In the genomic region with DNA sequence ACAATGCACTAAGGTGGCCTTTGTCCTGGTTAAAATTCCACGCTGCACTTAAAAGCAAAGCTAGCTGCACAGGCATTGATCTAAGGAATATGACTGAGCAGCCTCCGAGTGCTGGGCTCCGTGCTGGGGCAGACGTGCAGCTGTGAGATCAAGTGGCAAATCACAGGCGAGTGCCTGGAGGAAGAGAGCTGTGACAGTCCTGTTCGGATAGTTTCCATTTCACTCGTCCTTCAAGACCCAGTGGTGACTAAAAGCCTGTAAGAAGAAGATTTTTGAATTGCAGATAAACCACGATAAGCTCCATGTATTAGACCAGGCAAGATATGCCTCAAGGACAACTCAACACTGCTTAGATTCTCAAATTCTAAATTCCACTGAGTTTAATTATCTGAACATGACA, we compare ENCODE assay signal across 1 cellular context.
TF ChIP-seq lines count a peak whose summit lies in the region.

No MANE protein-coding gene starts in this region.

TF ChIP-seq in GM23338, 12 proteins besides CTCF, POLR2A, EP300 and RAD21 (continued from another document):
- no peak for TF ChIP-seq REST (IDR thresholded peaks at IDR 0.05; ENCODE audit: unreplicated experiment)
- no peak for TF ChIP-seq NANOG (IDR thresholded peaks at IDR 0.05; ENCODE audit: borderline replicate concordance)
- no peak for TF ChIP-seq JUNB (IDR thresholded peaks at IDR 0.05; ENCODE audit: unreplicated experiment)
- no peak for TF ChIP-seq EZH2 (IDR thresholded peaks at IDR 0.05; ENCODE audit: low read depth, unreplicated experiment)
- no peak for TF ChIP-seq CREB1 (CRISPR knock-in tag; IDR thresholded peaks at IDR 0.05; ENCODE audit: low read depth)
- no peak for TF ChIP-seq POLR2AphosphoS5 (IDR thresholded peaks at IDR 0.05; ENCODE audit: low read depth)
- no peak for TF ChIP-seq STAT1 (IDR thresholded peaks at IDR 0.05; ENCODE audit: unreplicated experiment)
- TF ChIP-seq ZNF331 (CRISPR knock-in tag; IDR thresholded peaks at IDR 0.05; ENCODE audit: low read depth) = no peak
- TF ChIP-seq ZNF114 (CRISPR knock-in tag; IDR thresholded peaks at IDR 0.05) = no peak
- TF ChIP-seq EZH2phosphoT487 (IDR thresholded peaks at IDR 0.05; ENCODE audit: unreplicated experiment) = no peak
